Comparison of ENCODE assay signal across 9 cellular contexts in the genomic region with DNA sequence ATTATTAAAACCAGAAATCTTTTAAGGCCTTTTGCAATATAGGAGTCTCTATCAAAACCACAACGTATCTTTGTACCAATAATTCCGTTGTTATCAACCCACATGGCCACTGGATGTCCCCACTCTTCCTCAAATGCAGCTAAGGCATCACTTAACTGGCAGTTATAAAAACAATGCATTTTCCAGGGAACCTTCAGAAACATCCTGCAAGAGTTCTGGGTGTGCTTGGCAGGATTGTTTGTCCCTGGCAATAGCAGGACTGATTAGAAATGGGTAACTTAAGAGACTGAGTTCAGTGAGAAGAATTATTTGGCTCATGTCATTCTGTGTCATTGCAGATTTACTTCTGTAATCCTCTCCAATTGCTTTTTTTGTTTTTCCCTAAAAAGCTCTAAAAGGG.
DNase-seq lines count a peak whose midpoint lies in the region; ATAC-seq and TF ChIP-seq lines count a peak whose summit lies in the region.
"Had no signal": no experiment of that assay in that cellular context is flagged by ENCODE, and none has a peak within 500 bp of the region (broad histone marks: within the 10 kb centered on the region; RNA-seq: fewer than 3 reads in every experiment).

No MANE protein-coding gene starts in this region.

- TF ChIP-seq CTCF in BE2C (IDR thresholded peaks at IDR 0.05; ENCODE audit: low read depth, low read length) (peak; percentile 51), HEK293 (tag by site-specific recombination; IDR thresholded peaks at IDR 0.05) (0 out of 2 replicates have a peak, but pooled peaks have one; percentile 12), cardiac fibroblast (IDR thresholded peaks at IDR 0.05; ENCODE audit: low read depth, low read length) (peak; percentile 57), left lung (IDR thresholded peaks at IDR 0.05) (peak; percentile 9 to 44)

- H3K36me3 ChIP-seq in BE2C = no peaks in the 10 kb centered on the region
- no peaks in the 10 kb centered on the region for H3K36me3 ChIP-seq in HEK293 (ENCODE audit: control insufficient read depth in 2 of 2, insufficient read depth in 1 of 2, low read length in 2 of 2)
- no peaks in the 10 kb centered on the region for H3K36me3 ChIP-seq in left lung

- H3K9me3 ChIP-seq in BE2C (no peaks in the 10 kb centered on the region), HEK293 (ENCODE audit: control insufficient read depth, insufficient read depth, low read depth, low read length) (no peaks in the 10 kb centered on the region), left lung (no peaks in the 10 kb centered on the region)

- H3K4me1 ChIP-seq in BE2C (no peaks in the 10 kb centered on the region), HEK293 (ENCODE audit: control insufficient read depth, insufficient read depth, low read length) (no peaks in the 10 kb centered on the region), left lung (no peaks in the 10 kb centered on the region)

- intact Hi-C loops in left lung (cut with DNase I) = no loop called here

- H3K4me3 ChIP-seq in BE2C (ENCODE audit: low read depth, low read length) (no peak overlapping the region), HEK293 (ENCODE audit: low read depth, low read length) (no peak overlapping the region), cardiac fibroblast (replicated peaks in 1 of 2; ENCODE audit: low read depth in 2 of 2, low read length in 2 of 2) (no peak overlapping the region), left lung (no peak overlapping the region)

- CTCF ChIA-PET in HEK293 (lab: Yijun Ruan, JAX) = interaction anchor here (0.5 to 3.2 kb wide), 5 partner anchors 93 to 906 kb away, joined by 3 to 13 read pairs (median 3); no protein-coding TSS in a partner anchor

- DNase-seq in BE2C = peak; percentile 11
- peak; percentile 26 for DNase-seq in NCI-H510A (lab: John Stamatoyannopoulos, UW)
- peak; percentile 76 to 83 for DNase-seq in cardiac fibroblast (ENCODE audit: low read depth in 2 of 2)
- no peak for DNase-seq in left lung
- no peak for DNase-seq in NK-92 treated with Interleukin-12 subunit alpha and Interleukin-12 subunit beta, amount 100 ng/mL, for 24 hours (lab: John Stamatoyannopoulos, UW)

- ATAC-seq in left lung = peak; percentile 86
- ATAC-seq in GM21360 (IDR thresholded peaks at IDR 0.05; ENCODE audit: unreplicated experiment) = no peak
- ATAC-seq in HG03025 (IDR thresholded peaks at IDR 0.05; ENCODE audit: low FRiP score, unreplicated experiment) = no peak

- H3K27me3 ChIP-seq in BE2C (no peaks in the 10 kb centered on the region; the same call in 1 of the 2 replicates), left lung (no peaks in the 10 kb centered on the region)

- H3K27ac ChIP-seq in HEK293 (ENCODE audit: extremely low read depth, low read depth, low read length) (no peak overlapping the region), left lung (no peak overlapping the region)
- H3K27ac ChIP-seq: epithelial cell of prostate had no signal

- POLR2A ChIA-PET in HEK293 (lab: Yijun Ruan, JAX) = no interaction called here

TF ChIP-seq in HEK293, 187 proteins besides CTCF, POLR2A, EP300 and RAD21:
- TF ChIP-seq, protein P1, sequence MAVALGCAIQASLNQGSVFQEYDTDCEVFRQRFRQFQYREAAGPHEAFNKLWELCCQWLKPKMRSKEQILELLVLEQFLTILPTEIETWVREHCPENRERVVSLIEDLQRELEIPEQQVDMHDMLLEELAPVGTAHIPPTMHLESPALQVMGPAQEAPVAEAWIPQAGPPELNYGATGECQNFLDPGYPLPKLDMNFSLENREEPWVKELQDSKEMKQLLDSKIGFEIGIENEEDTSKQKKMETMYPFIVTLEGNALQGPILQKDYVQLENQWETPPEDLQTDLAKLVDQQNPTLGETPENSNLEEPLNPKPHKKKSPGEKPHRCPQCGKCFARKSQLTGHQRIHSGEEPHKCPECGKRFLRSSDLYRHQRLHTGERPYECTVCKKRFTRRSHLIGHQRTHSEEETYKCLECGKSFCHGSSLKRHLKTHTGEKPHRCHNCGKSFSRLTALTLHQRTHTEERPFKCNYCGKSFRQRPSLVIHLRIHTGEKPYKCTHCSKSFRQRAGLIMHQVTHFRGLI (tag by site-specific recombination; IDR thresholded peaks at IDR 0.05) = no peak
- TF ChIP-seq ZNF654 (tag by site-specific recombination; IDR thresholded peaks at IDR 0.05; ENCODE audit: low read depth) (peak; percentile 71), ZNF223 (tag by site-specific recombination; IDR thresholded peaks at IDR 0.05) (no peak)
- TF ChIP-seq, protein P2, sequence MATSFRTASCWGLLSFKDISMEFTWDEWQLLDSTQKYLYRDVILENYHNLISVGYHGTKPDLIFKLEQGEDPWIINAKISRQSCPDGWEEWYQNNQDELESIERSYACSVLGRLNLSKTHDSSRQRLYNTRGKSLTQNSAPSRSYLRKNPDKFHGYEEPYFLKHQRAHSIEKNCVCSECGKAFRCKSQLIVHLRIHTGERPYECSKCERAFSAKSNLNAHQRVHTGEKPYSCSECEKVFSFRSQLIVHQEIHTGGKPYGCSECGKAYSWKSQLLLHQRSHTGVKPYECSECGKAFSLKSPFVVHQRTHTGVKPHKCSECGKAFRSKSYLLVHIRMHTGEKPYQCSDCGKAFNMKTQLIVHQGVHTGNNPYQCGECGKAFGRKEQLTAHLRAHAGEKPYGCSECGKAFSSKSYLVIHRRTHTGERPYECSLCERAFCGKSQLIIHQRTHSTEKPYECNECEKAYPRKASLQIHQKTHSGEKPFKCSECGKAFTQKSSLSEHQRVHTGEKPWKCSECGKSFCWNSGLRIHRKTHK (tag by site-specific recombination; IDR thresholded peaks at IDR 0.05) = no peak
TF ChIP-seq in HEK293: peak in this region for 1.

Comparison
In these comparisons a context has a peak if more than half of its experiments do, and no peak if none do; other contexts are left out.
1. DNase-seq: peak in BE2C (single experiment), NCI-H510A (single experiment) and cardiac fibroblast (2 of 2); none in left lung (0 of 2) and NK-92 treated with Interleukin-12 subunit alpha and Interleukin-12 subunit beta, amount 100 ng/mL, for 24 hours (single experiment).
2. Peak in every context shown above with its lines, with median percentiles within 50 percentile points of each other: CTCF ChIP-seq.